In the genomic region with DNA sequence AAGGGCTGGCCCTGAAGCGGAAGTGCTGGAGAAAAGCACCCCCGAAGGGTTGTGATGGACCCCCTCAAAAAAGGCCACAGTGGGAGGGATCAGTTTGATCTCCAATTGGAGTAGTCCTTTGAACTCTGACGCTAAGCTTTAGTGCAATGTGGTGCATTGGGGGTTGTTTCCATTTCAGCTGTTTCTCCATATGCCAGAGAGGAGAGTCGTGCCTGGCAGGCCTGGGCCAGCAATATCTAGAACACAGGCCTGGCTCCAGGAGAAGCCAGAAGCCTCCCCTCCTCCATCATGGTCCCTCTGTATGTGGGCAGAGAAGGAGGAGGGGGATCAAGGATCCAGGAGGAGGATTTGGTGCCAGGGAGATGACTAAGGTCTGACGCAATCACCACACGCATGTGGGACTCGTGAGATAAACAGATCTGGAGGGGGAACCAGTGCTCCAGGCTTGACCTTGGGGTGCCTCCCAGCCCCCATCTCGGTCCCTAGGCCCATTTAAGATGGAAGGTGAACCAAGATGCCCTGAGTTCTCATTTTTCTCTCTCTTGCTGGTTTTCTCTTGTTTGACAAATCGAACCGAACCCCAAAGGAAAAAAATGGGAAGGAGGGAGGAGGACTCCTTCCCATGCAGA, we compare ENCODE assay signal across 10 cellular contexts.
DNase-seq lines count a peak whose midpoint lies in the region; ATAC-seq and TF ChIP-seq lines count a peak whose summit lies in the region.
"Had no signal": no experiment of that assay in that cellular context is flagged by ENCODE, and none has a peak within 500 bp of the region (broad histone marks: within the 10 kb centered on the region; RNA-seq: fewer than 3 reads in every experiment).

No MANE protein-coding gene starts in this region.

- H3K9ac ChIP-seq in mammary epithelial cell (ENCODE audit: insufficient read depth, low read length), result no peak overlapping the region
- H3K9ac ChIP-seq: KMS-11 had no signal

- no peak overlapping the region for H2AFZ ChIP-seq in mammary epithelial cell (ENCODE audit: low read depth, low read length)

- no peaks in the 10 kb centered on the region for H3K79me2 ChIP-seq in mammary epithelial cell (ENCODE audit: insufficient read depth, low read length)

- CTCF ChIA-PET in mammary epithelial cell (lab: Charles Lee; ENCODE audit: low non-redundant PET), result no interaction called here

- no peaks in the 10 kb centered on the region for H3K9me3 Mint-ChIP-seq in osteocyte (ENCODE audit: unreplicated experiment)

- H3K4me3 Mint-ChIP-seq in osteocyte (ENCODE audit: unreplicated experiment), result no peak overlapping the region

- no peaks in the 10 kb centered on the region for H3K27me3 Mint-ChIP-seq in osteocyte (ENCODE audit: unreplicated experiment)

- H3K4me2 ChIP-seq in mammary epithelial cell (ENCODE audit: insufficient read depth, low read depth, low read length), result no peak overlapping the region
- H3K4me2 ChIP-seq: KMS-11 had no signal

- H3K4me3 ChIP-seq in mammary epithelial cell (replicated peaks in 1 of 3; ENCODE audit: insufficient read depth in 1 of 3, low read depth in 2 of 3, low read length in 3 of 3) (no peak overlapping the region), mucosa of descending colon (no peak overlapping the region)

- H3K4me1 Mint-ChIP-seq in osteocyte (ENCODE audit: unreplicated experiment), result peaks cover 11% of the 10 kb centered on the region

- in situ Hi-C loops in mammary epithelial cell (cut with MboI; ENCODE audit: low sequenced_read_pairs in 2 of 2), result loop anchor here in 1 of 2 donors (25.0 kb wide), 1 partner anchor 509 kb away; the partner anchor contains the start of gene JARID2

- BruUV-seq in mammary epithelial cell (replicated peaks; lab: Mats Ljungman, UMichigan), result no TSS peak

- ATAC-seq in mucosa of descending colon, result peak; percentile 42

- no peaks in the 10 kb centered on the region for H3K36me3 Mint-ChIP-seq in osteocyte (ENCODE audit: unreplicated experiment)

- peak overlapping the region; percentile 74 for H3K27ac ChIP-seq in KOPT-K1 (ENCODE audit: low read depth, low read length, poor library complexity, severe bottlenecking)
- H3K27ac ChIP-seq in mammary epithelial cell (ENCODE audit: insufficient read depth, low read depth, low read length), result no peak overlapping the region
- H3K27ac ChIP-seq: brain microvascular endothelial cell, KMS-11 had no signal

- DNase-seq in AG20443 (ENCODE audit: low spot score) (peak; percentile 65), mammary epithelial cell (peak; percentile 29), mucosa of descending colon (peak in 1 of 3 donors; percentile 36), NCI-H2081 treated with DMSO at 0.1 percent for 48 hours (lab: John Stamatoyannopoulos, UW) (no peak), pons (ENCODE audit: low spot score) (no peak), occipital lobe (lab: John Stamatoyannopoulos, UW) (no peak), osteocyte (ENCODE audit: extremely low spot score, unreplicated experiment) (no peak)
- DNase-seq: brain microvascular endothelial cell had no signal

- H3K27ac Mint-ChIP-seq in osteocyte (ENCODE audit: unreplicated experiment), result no peak overlapping the region

- no peaks in the 10 kb centered on the region for H3K36me3 ChIP-seq in KOPT-K1 (ENCODE audit: insufficient read depth, low read length)
- H3K36me3 ChIP-seq in mammary epithelial cell (ENCODE audit: insufficient read depth, low read length), result no peaks in the 10 kb centered on the region
- H3K36me3 ChIP-seq in mucosa of descending colon (ENCODE audit: low read depth), result no peaks in the 10 kb centered on the region
- H3K36me3 ChIP-seq: brain microvascular endothelial cell had no signal

- H3K9me3 ChIP-seq in KOPT-K1 (ENCODE audit: insufficient read depth, low read length, poor library complexity, severe bottlenecking) (no peaks in the 10 kb centered on the region), mammary epithelial cell (replicated peaks; ENCODE audit: insufficient read depth, low read length) (no peaks in the 10 kb centered on the region), mucosa of descending colon (no peaks in the 10 kb centered on the region)

- no peaks in the 10 kb centered on the region for H3K27me3 ChIP-seq in mammary epithelial cell (ENCODE audit: insufficient read depth, low read length)
- H3K27me3 ChIP-seq: brain microvascular endothelial cell had no signal

- 81% methylated on average over 9 of the region's 10 CpGs for WGBS in mammary epithelial cell (ENCODE audit: low coverage, missing lambda C conversion rate)

- peaks cover 18% of the 10 kb centered on the region for H3K4me1 ChIP-seq in mammary epithelial cell (ENCODE audit: insufficient read depth, low read length)
- no peaks in the 10 kb centered on the region for H3K4me1 ChIP-seq in mucosa of descending colon (ENCODE audit: low read depth)

- intact Hi-C loops in mammary epithelial cell (cut with micrococcal nuclease), result no loop called here
- intact Hi-C loops in mucosa of descending colon (cut with DNase I, micrococcal nuclease), result no loop called here

- H4K20me1 ChIP-seq in mammary epithelial cell (ENCODE audit: insufficient read depth, low read length), result no peaks in the 10 kb centered on the region

- dilution Hi-C loops in mammary epithelial cell (cut with HindIII; ENCODE audit: low sequenced_read_pairs), result no loop called here

- TF ChIP-seq CTCF in mammary epithelial cell (conservative IDR thresholded peaks at IDR 0.05 in 1 of 2, IDR thresholded peaks at IDR 0.05 in 1 of 2; ENCODE audit: extremely low read depth in 1 of 2, insufficient read depth in 1 of 2, low read depth in 1 of 2, low read length in 2 of 2), result no peak
- no peak for TF ChIP-seq CTCF in mucosa of descending colon (IDR thresholded peaks at IDR 0.05)
- no peak for TF ChIP-seq CTCF in osteocyte (IDR thresholded peaks at IDR 0.05)

Comparison
In these comparisons a context has a peak if more than half of its experiments do, and no peak if none do; other contexts are left out.
1. DNase-seq: peak in AG20443 (single experiment) and mammary epithelial cell (single experiment); none in NCI-H2081 treated with DMSO at 0.1 percent for 48 hours (single experiment), pons (single experiment), occipital lobe (single experiment) and osteocyte (single experiment).